ENCODE assay signal across 20 cellular contexts in the genomic region with DNA sequence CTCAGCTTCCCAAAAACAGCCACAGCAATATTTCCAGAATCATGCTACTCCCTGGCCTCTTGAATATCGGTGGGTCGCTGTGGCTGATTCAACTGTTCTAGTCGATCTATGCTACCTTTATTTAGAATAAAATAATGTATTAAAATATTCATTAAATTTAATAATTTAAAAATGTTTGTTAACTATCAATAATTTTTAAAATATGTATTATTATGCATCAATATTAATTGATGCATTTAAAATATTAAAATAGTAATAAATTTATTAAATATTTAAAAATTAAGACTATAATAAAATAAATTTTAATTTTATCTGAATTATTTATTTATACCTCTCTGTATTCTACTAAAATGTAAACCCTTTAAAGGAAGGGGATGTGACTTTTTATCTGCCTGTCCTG. TPM values are rescaled to one million over a fixed set of nuclear protein-coding genes. Genes with fewer than 3 reads are reported as not detected.
DNase-seq lines count a peak whose midpoint lies in the region; ATAC-seq, FAIRE-seq and TF ChIP-seq lines count a peak whose summit lies in the region.
"Had no signal": no experiment of that assay in that cellular context is flagged by ENCODE, and none has a peak within 500 bp of the region (broad histone marks: within the 10 kb centered on the region; RNA-seq: fewer than 3 reads in every experiment).

No MANE protein-coding gene starts in this region.

- peaks cover 4% of the 10 kb centered on the region for H3K9me3 Mint-ChIP-seq in activated T-cell treated with anti-CD3 and anti-CD28 coated beads, Interleukin-2, amount 50 U/mL, for 4 hours
- H3K9me3 Mint-ChIP-seq in activated naive CD8-positive, alpha-beta T cell treated with anti-CD3 and anti-CD28 coated beads for 36 hours: no peaks in the 10 kb centered on the region
- H3K9me3 Mint-ChIP-seq: CD8-positive, alpha-beta T cell had no signal

- no peaks in the 10 kb centered on the region for H3K4me1 ChIP-seq in gastrocnemius medialis
- H3K4me1 ChIP-seq: BLaER1 had no signal

- in situ Hi-C loops in gastrocnemius medialis (cut with MboI; ENCODE audit: low sequenced_read_pairs in 4 of 4): no loop called here

- no peaks in the 10 kb centered on the region for H3K4me1 Mint-ChIP-seq in activated T-cell treated with anti-CD3 and anti-CD28 coated beads, Interleukin-2, amount 50 U/mL, for 4 hours (ENCODE audit: low read depth)
- no peaks in the 10 kb centered on the region for H3K4me1 Mint-ChIP-seq in activated naive CD8-positive, alpha-beta T cell treated with anti-CD3 and anti-CD28 coated beads for 36 hours
- H3K4me1 Mint-ChIP-seq: B cell; CD4-positive, CD25-positive, alpha-beta regulatory T cell had no signal

- H3K36me3 ChIP-seq in gastrocnemius medialis: no peaks in the 10 kb centered on the region

- intact Hi-C loops in gastrocnemius medialis (cut with DNase I; ENCODE audit: low total_unique reads): no loop called here

- DNase-seq in RCC 7860 (ENCODE audit: low spot score) (no peak), gastrocnemius medialis (no peak)
- DNase-seq in activated T-cell treated with anti-CD3 and anti-CD28 coated beads, Interleukin-2, amount 50 U/mL, for 4 hours: no peak
- no peak for DNase-seq in activated naive CD8-positive, alpha-beta T cell treated with anti-CD3 and anti-CD28 coated beads for 36 hours
- DNase-seq: Caco-2; CD4-positive, CD25-positive, alpha-beta regulatory T cell; CD8-positive, alpha-beta T cell; DMS153; DND-41; GDM1; GM23248; H7 had no signal

- peak; percentile 62 for FAIRE-seq in RCC 7860 (lab: Jason Lieb, UNC)
- peak; percentile 97 for FAIRE-seq in colon (lab: Jason Lieb, UNC)
- FAIRE-seq in islet of Langerhans (lab: Jason Lieb, UNC): peak; percentile 27
- FAIRE-seq: GM12878 had no signal

- no peak for ATAC-seq in gastrocnemius medialis
- ATAC-seq in GM19023 (IDR thresholded peaks at IDR 0.05; ENCODE audit: unreplicated experiment): no peak
- no peak for ATAC-seq in activated T-cell treated with anti-CD3 and anti-CD28 coated beads, Interleukin-2, amount 50 U/mL, for 4 hours
- ATAC-seq: CD8-positive, alpha-beta T cell; GM12878; HCT116 had no signal

- no peak for TF ChIP-seq POLR2A in gastrocnemius medialis (IDR thresholded peaks at IDR 0.05)

- H3K4me3 Mint-ChIP-seq in activated T-cell treated with anti-CD3 and anti-CD28 coated beads, Interleukin-2, amount 50 U/mL, for 4 hours: no peak overlapping the region
- H3K4me3 Mint-ChIP-seq in activated naive CD8-positive, alpha-beta T cell treated with anti-CD3 and anti-CD28 coated beads for 36 hours: no peak overlapping the region
- H3K4me3 Mint-ChIP-seq: B cell; CD4-positive, CD25-positive, alpha-beta regulatory T cell; CD8-positive, alpha-beta T cell had no signal

- TF ChIP-seq CTCF in gastrocnemius medialis (IDR thresholded peaks at IDR 0.05 in 4 of 5, conservative IDR thresholded peaks at IDR 0.05 in 1 of 5): no peak

- H3K27ac ChIP-seq in gastrocnemius medialis: no peak overlapping the region
- H3K27ac ChIP-seq: BLaER1, C4-2B, GM23248 had no signal

- H3K36me3 Mint-ChIP-seq in activated T-cell treated with anti-CD3 and anti-CD28 coated beads, Interleukin-2, amount 50 U/mL, for 4 hours (ENCODE audit: insufficient read depth): no peaks in the 10 kb centered on the region
- no peaks in the 10 kb centered on the region for H3K36me3 Mint-ChIP-seq in activated naive CD8-positive, alpha-beta T cell treated with anti-CD3 and anti-CD28 coated beads for 36 hours
- H3K36me3 Mint-ChIP-seq: CD4-positive, CD25-positive, alpha-beta regulatory T cell; CD8-positive, alpha-beta T cell had no signal

- H3K4me3 ChIP-seq in gastrocnemius medialis: no peak overlapping the region
- H3K4me3 ChIP-seq: BLaER1, GM12878, GM23248 had no signal

- H3K27ac Mint-ChIP-seq in activated naive CD8-positive, alpha-beta T cell treated with anti-CD3 and anti-CD28 coated beads for 36 hours: no peak overlapping the region
- H3K27ac Mint-ChIP-seq: B cell; CD4-positive, CD25-positive, alpha-beta regulatory T cell; CD8-positive, alpha-beta T cell had no signal

- no peaks in the 10 kb centered on the region for H3K27me3 ChIP-seq in gastrocnemius medialis
- H3K27me3 ChIP-seq: BLaER1 had no signal

- H3K9me3 ChIP-seq in gastrocnemius medialis: no peaks in the 10 kb centered on the region
- H3K9me3 ChIP-seq: Caco-2 had no signal

- no peaks in the 10 kb centered on the region for H3K27me3 Mint-ChIP-seq in activated T-cell treated with anti-CD3 and anti-CD28 coated beads, Interleukin-2, amount 50 U/mL, for 4 hours (ENCODE audit: low read depth)
- no peaks in the 10 kb centered on the region for H3K27me3 Mint-ChIP-seq in activated naive CD8-positive, alpha-beta T cell treated with anti-CD3 and anti-CD28 coated beads for 36 hours
- H3K27me3 Mint-ChIP-seq: B cell; CD4-positive, CD25-positive, alpha-beta regulatory T cell had no signal

RNA-seq across cellular contexts. Expression of gene ARSD, which starts 19.0 kb away (rescaled TPM):
- total RNA-seq in gastrocnemius medialis: 1 to 10 TPM; 1.5 to 2.8 (median 2.1) TPM
- 1 to 10 TPM in 1 of 3 donors, under 1 TPM in 2; 0.61 to 1.0 (median 0.73) TPM for total RNA-seq in activated T-cell treated with anti-CD3 and anti-CD28 coated beads, Interleukin-2, amount 50 U/mL, for 4 hours
- 1 to 10 TPM; 1.5 TPM for total RNA-seq in activated naive CD8-positive, alpha-beta T cell treated with anti-CD3 and anti-CD28 coated beads for 36 hours
